1 cellular context compared by ENCODE assay signal in the genomic region with DNA sequence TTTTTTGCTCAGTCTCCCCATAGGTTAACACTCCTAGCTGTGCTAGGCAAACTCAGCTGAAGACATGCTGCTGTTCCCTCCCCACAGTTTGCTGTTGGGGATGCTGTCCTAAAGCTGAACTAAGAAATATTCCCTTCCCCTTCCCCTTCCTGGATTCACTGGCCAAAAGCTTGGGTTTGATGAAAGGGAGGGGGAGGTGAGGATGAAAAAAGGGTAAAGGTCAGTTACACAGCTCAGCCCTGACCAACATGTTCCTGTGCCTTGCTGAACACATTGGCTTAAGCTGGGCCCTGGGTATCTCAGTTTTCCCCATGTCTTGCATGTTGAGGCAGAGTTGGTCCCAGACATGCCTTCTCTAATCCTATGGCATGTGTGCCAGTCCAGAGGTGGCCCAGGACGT.
TF ChIP-seq lines count a peak whose summit lies in the region.

No MANE protein-coding gene starts in this region.

TF ChIP-seq in IMR-90, 13 proteins besides CTCF, POLR2A, EP300 and RAD21 (continued from another document):
- TF ChIP-seq, protein P1, sequence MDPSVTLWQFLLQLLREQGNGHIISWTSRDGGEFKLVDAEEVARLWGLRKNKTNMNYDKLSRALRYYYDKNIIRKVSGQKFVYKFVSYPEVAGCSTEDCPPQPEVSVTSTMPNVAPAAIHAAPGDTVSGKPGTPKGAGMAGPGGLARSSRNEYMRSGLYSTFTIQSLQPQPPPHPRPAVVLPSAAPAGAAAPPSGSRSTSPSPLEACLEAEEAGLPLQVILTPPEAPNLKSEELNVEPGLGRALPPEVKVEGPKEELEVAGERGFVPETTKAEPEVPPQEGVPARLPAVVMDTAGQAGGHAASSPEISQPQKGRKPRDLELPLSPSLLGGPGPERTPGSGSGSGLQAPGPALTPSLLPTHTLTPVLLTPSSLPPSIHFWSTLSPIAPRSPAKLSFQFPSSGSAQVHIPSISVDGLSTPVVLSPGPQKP (IDR thresholded peaks at IDR 0.05; ENCODE audit: borderline replicate concordance, low read depth, low read length), result no peak
- TF ChIP-seq SMC3 (IDR thresholded peaks at IDR 0.05; ENCODE audit: low read depth, low read length) (no peak), MXI1 (IDR thresholded peaks at IDR 0.05; ENCODE audit: borderline replicate concordance, low read depth, low read length) (no peak), MAFK (IDR thresholded peaks at IDR 0.05; ENCODE audit: low read depth, low read length) (no peak), CEBPB (IDR thresholded peaks at IDR 0.05; ENCODE audit: low read depth, low read length) (no peak), RCOR1 (IDR thresholded peaks at IDR 0.05; ENCODE audit: insufficient replicate concordance, low read length) (no peak)
- TF ChIP-seq, protein P2, sequence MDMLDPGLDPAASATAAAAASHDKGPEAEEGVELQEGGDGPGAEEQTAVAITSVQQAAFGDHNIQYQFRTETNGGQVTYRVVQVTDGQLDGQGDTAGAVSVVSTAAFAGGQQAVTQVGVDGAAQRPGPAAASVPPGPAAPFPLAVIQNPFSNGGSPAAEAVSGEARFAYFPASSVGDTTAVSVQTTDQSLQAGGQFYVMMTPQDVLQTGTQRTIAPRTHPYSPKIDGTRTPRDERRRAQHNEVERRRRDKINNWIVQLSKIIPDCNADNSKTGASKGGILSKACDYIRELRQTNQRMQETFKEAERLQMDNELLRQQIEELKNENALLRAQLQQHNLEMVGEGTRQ (IDR thresholded peaks at IDR 0.05; ENCODE audit: low read depth, low read length), result no peak
